31 cellular contexts compared by ENCODE assay signal in the genomic region with DNA sequence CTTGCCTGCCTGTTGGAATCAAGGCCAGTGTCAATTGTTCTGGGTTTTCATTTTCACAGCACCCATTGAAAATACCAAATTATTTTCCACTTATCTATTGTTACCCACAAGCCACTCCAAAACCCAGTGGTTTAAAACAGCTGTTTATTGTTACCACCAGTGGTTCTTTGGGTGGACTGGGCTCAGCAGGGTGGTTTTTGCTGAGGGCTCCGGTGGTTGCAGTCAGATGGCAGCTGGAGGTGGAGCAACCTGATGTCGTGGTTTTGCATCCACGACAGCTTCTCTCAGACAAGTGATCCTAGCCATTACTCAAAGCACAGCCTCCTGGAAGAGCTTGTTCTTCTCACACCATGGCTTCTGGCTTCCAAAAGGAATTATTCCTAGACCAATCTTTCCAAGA.
"Had no signal": no experiment of that assay in that cellular context is flagged by ENCODE, and none has a peak within 500 bp of the region (broad histone marks: within the 10 kb centered on the region; RNA-seq: fewer than 3 reads in every experiment).

No MANE protein-coding gene starts in this region.

- H3K36me3 Mint-ChIP-seq: activated CD4-positive, alpha-beta memory T cell treated with anti-CD3 and anti-CD28 coated beads for 36 hours; activated naive CD4-positive, alpha-beta T cell treated with anti-CD3 and anti-CD28 coated beads, Interleukin-2, amount 10 ng/mL, durations not matched to agents 7 days and 5 days; activated naive CD4-positive, alpha-beta T cell treated with anti-CD3 and anti-CD28 coated beads, Interleukin-2, amount 50 U/mL, for 24 hours; activated naive CD8-positive, alpha-beta T cell; activated naive CD8-positive, alpha-beta T cell treated with anti-CD3 and anti-CD28 coated beads, Interleukin-2, amount 10 ng/mL, durations not matched to agents 7 days and 5 days had no signal

- H3K27me3 Mint-ChIP-seq: activated B cell treated with CpG ODN at 0.5 μM for 24 hours; activated CD4-positive, alpha-beta memory T cell treated with anti-CD3 and anti-CD28 coated beads for 36 hours; activated CD8-positive, alpha-beta T cell treated with anti-CD3 and anti-CD28 coated beads for 36 hours; activated naive CD4-positive, alpha-beta T cell treated with anti-CD3 and anti-CD28 coated beads, Interleukin-2, amount 10 ng/mL, durations not matched to agents 7 days and 5 days; activated naive CD4-positive, alpha-beta T cell treated with anti-CD3 and anti-CD28 coated beads, Interleukin-2, amount 50 U/mL, for 24 hours; activated naive CD8-positive, alpha-beta T cell; activated naive CD8-positive, alpha-beta T cell treated with anti-CD3 and anti-CD28 coated beads, Interleukin-2, amount 10 ng/mL, durations not matched to agents 7 days and 5 days; activated naive CD8-positive, alpha-beta T cell treated with anti-CD3 and anti-CD28 coated beads, Interleukin-2, amount 50 U/mL, for 24 hours had no signal

- H3K27me3 ChIP-seq: body of pancreas, brain microvascular endothelial cell, breast epithelium had no signal

- H3K36me3 ChIP-seq: brain microvascular endothelial cell, breast epithelium had no signal

- H3K27ac Mint-ChIP-seq: activated B cell treated with CpG ODN at 0.5 μM for 24 hours; activated CD4-positive, alpha-beta memory T cell treated with anti-CD3 and anti-CD28 coated beads for 36 hours; activated CD8-positive, alpha-beta T cell treated with anti-CD3 and anti-CD28 coated beads for 36 hours; activated naive CD4-positive, alpha-beta T cell treated with anti-CD3 and anti-CD28 coated beads, Interleukin-2, amount 10 ng/mL, durations not matched to agents 7 days and 5 days; activated naive CD4-positive, alpha-beta T cell treated with anti-CD3 and anti-CD28 coated beads, Interleukin-2, amount 50 U/mL, for 24 hours; activated naive CD8-positive, alpha-beta T cell; activated naive CD8-positive, alpha-beta T cell treated with anti-CD3 and anti-CD28 coated beads, Interleukin-2, amount 10 ng/mL, durations not matched to agents 7 days and 5 days; activated naive CD8-positive, alpha-beta T cell treated with anti-CD3 and anti-CD28 coated beads, Interleukin-2, amount 50 U/mL, for 24 hours; activated T-helper 2 cell treated with anti-CD3 and anti-CD28 coated beads, Interferon-gamma antibody, Interleukin-2, Interleukin-4, amounts not matched to agents 10 μg/mL and 5 μg/mL and 100 μg/mL, durations not matched to agents 14 hours and 24 hours and 36 hours; T-helper 1 cell treated with Interleukin-12 subunit alpha and Interleukin-12 subunit beta and Interleukin-4 antibody, amounts not matched to agents 30 μg/mL and 1 μg/mL, for 36 hours; T-helper 2 cell treated with Interferon-gamma antibody and Interleukin-4, amounts not matched to agents 5 μg/mL and 100 μg/mL, for 36 hours had no signal

- ATAC-seq: activated CD8-positive, alpha-beta T cell treated with anti-CD3 and anti-CD28 coated beads for 36 hours; activated naive CD8-positive, alpha-beta T cell treated with anti-CD3 and anti-CD28 coated beads, Interleukin-2, amount 50 U/mL, for 24 hours; body of pancreas had no signal

- H3K4me3 ChIP-seq: body of pancreas, breast epithelium had no signal

- H3K9me3 Mint-ChIP-seq: activated B cell treated with CpG ODN at 0.5 μM for 24 hours; activated CD4-positive, alpha-beta memory T cell treated with anti-CD3 and anti-CD28 coated beads for 36 hours; activated naive CD4-positive, alpha-beta T cell treated with anti-CD3 and anti-CD28 coated beads, Interleukin-2, amount 50 U/mL, for 24 hours; T-helper 1 cell treated with Interleukin-12 subunit alpha and Interleukin-12 subunit beta and Interleukin-4 antibody, amounts not matched to agents 30 μg/mL and 1 μg/mL, for 36 hours had no signal

- DNase-seq: activated B cell treated with CpG ODN at 0.5 μM for 24 hours; activated CD4-positive, alpha-beta memory T cell treated with anti-CD3 and anti-CD28 coated beads for 36 hours; activated CD4-positive, alpha-beta T cell treated with anti-CD3 and anti-CD28 coated beads for 48 hours; activated CD4-positive, alpha-beta T cell treated with anti-CD3 and anti-CD28 coated beads, Interleukin-2, amount 50 U/mL, for 1 hour; activated CD4-positive, alpha-beta T cell treated with anti-CD3 and anti-CD28 coated beads, Interleukin-2, amount 50 U/mL, for 4 hours; activated CD4-positive, CD25-positive, alpha-beta regulatory T cell treated with anti-CD3 and anti-CD28 coated beads, Interleukin-2, amount 50 U/mL, for 72 hours; activated CD8-positive, alpha-beta memory T cell treated with anti-CD3 and anti-CD28 coated beads, Interleukin-2, amount 50 U/mL, for 4 hours; activated CD8-positive, alpha-beta T cell treated with anti-CD3 and anti-CD28 coated beads for 36 hours; activated effector memory CD4-positive, alpha-beta T cell treated with Interleukin-2 at 50 U/mL for 16 hours; activated gamma-delta T cell; activated naive CD4-positive, alpha-beta T cell treated with anti-CD3 and anti-CD28 coated beads, Interleukin-2, amount 10 ng/mL, durations not matched to agents 7 days and 5 days; activated naive CD4-positive, alpha-beta T cell treated with Interleukin-2 at 50 U/mL for 16 hours; activated naive CD8-positive, alpha-beta T cell treated with anti-CD3 and anti-CD28 coated beads, Interleukin-2, amount 10 ng/mL, durations not matched to agents 7 days and 5 days; activated naive CD8-positive, alpha-beta T cell treated with anti-CD3 and anti-CD28 coated beads, Interleukin-2, amount 50 U/mL, for 24 hours; activated T-cell treated with anti-CD3 and anti-CD28 coated beads for 4 hours; activated T-cell treated with anti-CD3 and anti-CD28 coated beads, Interleukin-2, amount 50 U/mL, for 1 hour; activated T-cell treated with anti-CD3 and anti-CD28 coated beads, Interleukin-2, amount 50 U/mL, for 48 hours; aorta; body of pancreas; brain microvascular endothelial cell; central memory CD4-positive, alpha-beta T cell; T-helper 1 cell; T-helper 2 cell; T-helper 9 cell had no signal

- H3K4me1 ChIP-seq: body of pancreas, breast epithelium had no signal

- H3K4me1 Mint-ChIP-seq: activated B cell treated with CpG ODN at 0.5 μM for 24 hours; activated naive CD4-positive, alpha-beta T cell treated with anti-CD3 and anti-CD28 coated beads, Interleukin-2, amount 10 ng/mL, durations not matched to agents 7 days and 5 days; activated naive CD8-positive, alpha-beta T cell treated with anti-CD3 and anti-CD28 coated beads, Interleukin-2, amount 10 ng/mL, durations not matched to agents 7 days and 5 days; activated naive CD8-positive, alpha-beta T cell treated with anti-CD3 and anti-CD28 coated beads, Interleukin-2, amount 50 U/mL, for 24 hours had no signal

- H3K27ac ChIP-seq: body of pancreas, brain microvascular endothelial cell, breast epithelium, VCaP had no signal

- H3K4me3 Mint-ChIP-seq: activated B cell treated with CpG ODN at 0.5 μM for 24 hours; activated CD4-positive, alpha-beta memory T cell treated with anti-CD3 and anti-CD28 coated beads for 36 hours; activated CD8-positive, alpha-beta T cell treated with anti-CD3 and anti-CD28 coated beads for 36 hours; activated naive CD4-positive, alpha-beta T cell treated with anti-CD3 and anti-CD28 coated beads, Interleukin-2, amount 10 ng/mL, durations not matched to agents 7 days and 5 days; activated naive CD4-positive, alpha-beta T cell treated with anti-CD3 and anti-CD28 coated beads, Interleukin-2, amount 50 U/mL, for 24 hours; activated naive CD8-positive, alpha-beta T cell; activated naive CD8-positive, alpha-beta T cell treated with anti-CD3 and anti-CD28 coated beads, Interleukin-2, amount 10 ng/mL, durations not matched to agents 7 days and 5 days; activated naive CD8-positive, alpha-beta T cell treated with anti-CD3 and anti-CD28 coated beads, Interleukin-2, amount 50 U/mL, for 24 hours; T-helper 1 cell treated with Interleukin-12 subunit alpha and Interleukin-12 subunit beta and Interleukin-4 antibody, amounts not matched to agents 30 μg/mL and 1 μg/mL, for 36 hours; T-helper 2 cell treated with Interferon-gamma antibody and Interleukin-4, amounts not matched to agents 5 μg/mL and 100 μg/mL, for 36 hours had no signal

- H3K9me3 ChIP-seq: body of pancreas, breast epithelium had no signal
